ENCODE assay signal across 8 cellular contexts in genomic region chr1:75723989-75724471, GRCh38. TPM values are rescaled to one million over a fixed set of nuclear protein-coding genes. Genes with fewer than 3 reads are reported as not detected.
DNase-seq lines count a peak whose midpoint lies in the region; ATAC-seq and TF ChIP-seq lines count a peak whose summit lies in the region.

No MANE protein-coding gene starts in this region.

- DNase-seq in DMS79 treated with DMSO at 0.1 percent for 48 hours (lab: John Stamatoyannopoulos, UW) (peak; percentile 78), testis (peak; percentile 89)
- DNase-seq in activated naive CD4-positive, alpha-beta T cell treated with anti-CD3 and anti-CD28 coated beads for 36 hours, result peak; percentile 79

- peak overlapping the region; percentile 97 for H3K4me3 ChIP-seq in HUES64 (ENCODE audit: low read length)
- peak overlapping the region; percentile 58 to 83 for H3K4me3 ChIP-seq in gastroesophageal sphincter
- peak overlapping the region; percentile 72 for H3K4me3 ChIP-seq in neuron (ENCODE audit: low read length)
- H3K4me3 ChIP-seq in testis, result peak overlapping the region; percentile 70 to 79

- H3K9me3 ChIP-seq in HUES64 (ENCODE audit: insufficient read depth, low read depth, low read length) (0 out of 2 replicates have a peak, but pooled peaks cover 5% of the 10 kb centered on the region), gastroesophageal sphincter (no peaks in the 10 kb centered on the region), neuron (ENCODE audit: low read length) (no peaks in the 10 kb centered on the region), testis (no peaks in the 10 kb centered on the region)

- TF ChIP-seq EP300 in gastroesophageal sphincter (IDR thresholded peaks at IDR 0.05), result no peak

- H3K27me3 ChIP-seq in HUES64 (ENCODE audit: insufficient read depth, low read length) (no peaks in the 10 kb centered on the region), gastroesophageal sphincter (no peaks in the 10 kb centered on the region), neuron (ENCODE audit: insufficient read depth, low read length) (no peaks in the 10 kb centered on the region), testis (no peaks in the 10 kb centered on the region)

- no peaks in the 10 kb centered on the region for H3K27me3 Mint-ChIP-seq in activated naive CD4-positive, alpha-beta T cell treated with anti-CD3 and anti-CD28 coated beads for 36 hours (ENCODE audit: low read depth)

- 8% methylated on average over 28 of the region's 30 CpGs for WGBS in HUES64
- 1 to 3% methylated on average over 7 to 13 of the region's 30 CpGs for WGBS in gastroesophageal sphincter (ENCODE audit: low coverage in 1 of 2), 2 donors
- 0 to 1% methylated on average over 18 to 30 of the region's 30 CpGs for WGBS in testis, 2 donors

- H3K4me1 Mint-ChIP-seq in activated naive CD4-positive, alpha-beta T cell treated with anti-CD3 and anti-CD28 coated beads for 36 hours (ENCODE audit: low read depth), result peaks cover 37% of the 10 kb centered on the region

- TF ChIP-seq CTCF in gastroesophageal sphincter (IDR thresholded peaks at IDR 0.05) (no peak), testis (IDR thresholded peaks at IDR 0.05) (no peak)

- peaks cover 4% of the 10 kb centered on the region for H3K36me3 Mint-ChIP-seq in activated naive CD4-positive, alpha-beta T cell treated with anti-CD3 and anti-CD28 coated beads for 36 hours (ENCODE audit: low read depth)

- intact Hi-C loops in activated naive CD4-positive, alpha-beta T cell treated with anti-CD3 and anti-CD28 coated beads for 36 hours (cut with micrococcal nuclease), result loop anchor here (1.0 to 10.0 kb wide), 7 partner anchors 62 to 1711 kb away; partner anchors contain the start of genes CRYZ, FPGT, LRRIQ3 and RABGGTB
- intact Hi-C loops in testis (cut with DNase I; ENCODE audit: low total_unique reads), result no loop called here

- no peaks in the 10 kb centered on the region for H3K36me3 ChIP-seq in HUES64 (ENCODE audit: insufficient read depth, low read length)
- no peaks in the 10 kb centered on the region for H3K36me3 ChIP-seq in gastroesophageal sphincter
- no peaks in the 10 kb centered on the region for H3K36me3 ChIP-seq in neuron (ENCODE audit: insufficient read depth, low read length)
- no peaks in the 10 kb centered on the region for H3K36me3 ChIP-seq in testis (ENCODE audit: low read depth, missing control alignments)

- H3K9ac ChIP-seq in HUES64 (ENCODE audit: low read depth, low read length), result peak overlapping the region; percentile 81

- CTCF ChIA-PET in activated naive CD4-positive, alpha-beta T cell treated with anti-CD3 and anti-CD28 coated beads for 36 hours (lab: Charles Lee), result no interaction called here

- H3K27ac ChIP-seq in HUES64 (ENCODE audit: low read depth, low read length) (peak overlapping the region; percentile 96), gastroesophageal sphincter (peak overlapping the region; percentile 67 to 97 (median 92)), testis (peak overlapping the region; percentile 94 to 95)

- ATAC-seq in GM21576 (IDR thresholded peaks at IDR 0.05; ENCODE audit: unreplicated experiment) (peak; percentile 71), gastroesophageal sphincter (peak; percentile 97)

- H3K27ac Mint-ChIP-seq in activated naive CD4-positive, alpha-beta T cell treated with anti-CD3 and anti-CD28 coated beads for 36 hours, result peak overlapping the region; percentile 97

- TF ChIP-seq POLR2A in gastroesophageal sphincter (IDR thresholded peaks at IDR 0.05), result no peak
- TF ChIP-seq POLR2A in testis (IDR thresholded peaks at IDR 0.05), result no peak

- peak overlapping the region; percentile 66 for H2AFZ ChIP-seq in neuron (ENCODE audit: low read depth, low read length)

- no peaks in the 10 kb centered on the region for H3K9me3 Mint-ChIP-seq in activated naive CD4-positive, alpha-beta T cell treated with anti-CD3 and anti-CD28 coated beads for 36 hours

- peak overlapping the region; percentile 100 for H3K4me3 Mint-ChIP-seq in activated naive CD4-positive, alpha-beta T cell treated with anti-CD3 and anti-CD28 coated beads for 36 hours

- H3K4me1 ChIP-seq in HUES64 (ENCODE audit: insufficient read depth, low read length) (peaks cover 27% of the 10 kb centered on the region), gastroesophageal sphincter (peaks cover 0 to 37% (median 14%) of the 10 kb centered on the region in 3 donors), neuron (ENCODE audit: insufficient read depth, low read length) (peaks cover 19% of the 10 kb centered on the region), testis (peaks cover 19% of the 10 kb centered on the region)

TF ChIP-seq in PFSK-1, 5 proteins besides CTCF, POLR2A, EP300 and RAD21:
- TF ChIP-seq TAF1 (IDR thresholded peaks at IDR 0.05; ENCODE audit: borderline replicate concordance, insufficient read depth, low read length) (0 out of 2 replicates have a peak, but pooled peaks have one; percentile 34), REST (IDR thresholded peaks at IDR 0.05; ENCODE audit: insufficient read depth in 1 of 2, low read depth in 2 of 2, low read length in 2 of 2) (no peak), FOXP2 (optimal IDR thresholded peaks at IDR 0.05; ENCODE audit: borderline replicate concordance, extremely low read depth, extremely low read length, insufficient read depth) (no peak), POLR2AphosphoS5 (IDR thresholded peaks at IDR 0.05; ENCODE audit: low read depth, low read length) (no peak), SIN3A (IDR thresholded peaks at IDR 0.05; ENCODE audit: borderline replicate concordance, insufficient read depth, low read length) (peak; percentile 43; the same call in 1 of the 2 replicates)

RNA-seq across cellular contexts. Expression of gene ACADM, which starts 0.5 kb away (rescaled TPM):
- polyA plus RNA-seq in HUES64 (2013, experiment 1 of 2), result 42.2 TPM
- 41.9 TPM for polyA plus RNA-seq in HUES64 (2013, experiment 2 of 2)
- 24.9 TPM for polyA plus RNA-seq in PFSK-1 (2012; ENCODE audit: insufficient read length, low read depth)
- 10 to 100 TPM; 37.1 to 38.5 TPM for total RNA-seq in activated naive CD4-positive, alpha-beta T cell treated with anti-CD3 and anti-CD28 coated beads for 36 hours
- total RNA-seq in gastroesophageal sphincter (10 to 100 TPM; 51.2 to 73.8 (median 66.3) TPM), testis (10 to 100 TPM; 57.7 to 77.6 TPM)
- polyA plus RNA-seq in testis (ENCODE audit: insufficient read depth, low read depth, low replicate concordance), result 67.9 TPM

Comparison
In these comparisons a context has a peak if more than half of its experiments do, and no peak if none do; other contexts are left out.
1. Peak in every context shown above with its lines: DNase-seq, ATAC-seq, H3K4me3 ChIP-seq and H3K27ac ChIP-seq.